8 cellular contexts compared by ENCODE assay signal in the genomic region with DNA sequence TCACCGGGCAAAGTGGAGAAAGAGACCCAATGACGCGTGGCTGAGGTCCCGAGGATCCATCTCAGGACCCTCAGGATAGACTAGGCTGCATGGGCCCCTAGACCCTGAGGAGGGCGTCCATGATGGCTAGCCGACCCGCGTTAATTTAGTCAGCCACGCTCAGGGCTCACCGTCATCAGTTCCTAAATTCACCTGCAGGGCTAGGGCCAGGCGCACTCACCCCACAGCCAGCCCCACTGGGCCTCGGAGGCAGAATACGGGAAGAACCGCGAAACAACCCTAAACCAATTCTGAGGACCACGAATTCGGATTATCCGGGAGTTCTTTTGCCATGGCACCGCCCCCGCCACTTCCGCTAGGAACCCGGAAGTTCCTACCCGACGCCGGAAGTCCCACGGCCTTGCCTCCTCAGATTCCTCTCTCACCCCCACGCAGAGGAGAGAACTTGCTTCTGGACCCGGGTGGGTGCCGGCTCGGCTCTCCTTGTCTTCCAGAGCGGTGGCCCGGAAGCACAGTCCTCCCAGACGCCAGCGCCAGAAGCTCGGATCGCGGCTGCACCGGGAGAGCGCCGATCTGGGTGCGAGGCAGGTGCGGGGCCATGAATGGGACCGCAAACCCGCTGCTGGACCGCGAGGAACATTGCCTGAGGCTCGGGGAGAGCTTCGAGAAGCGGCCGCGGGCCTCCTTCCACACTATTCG. TPM values are rescaled to one million over a fixed set of nuclear protein-coding genes. Genes with fewer than 3 reads are reported as not detected.
DNase-seq lines count a peak whose midpoint lies in the region; TF ChIP-seq lines count a peak whose summit lies in the region.

A gene (plus strand): TSS at position 417 of the 699 bp plus-strand sequence. CDS start 182 bp downstream, at position 599.
A gene with protein sequence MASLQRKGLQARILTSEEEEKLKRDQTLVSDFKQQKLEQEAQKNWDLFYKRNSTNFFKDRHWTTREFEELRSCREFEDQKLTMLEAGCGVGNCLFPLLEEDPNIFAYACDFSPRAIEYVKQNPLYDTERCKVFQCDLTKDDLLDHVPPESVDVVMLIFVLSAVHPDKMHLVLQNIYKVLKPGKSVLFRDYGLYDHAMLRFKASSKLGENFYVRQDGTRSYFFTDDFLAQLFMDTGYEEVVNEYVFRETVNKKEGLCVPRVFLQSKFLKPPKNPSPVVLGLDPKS (minus strand): TSS at position 363 of the 699 bp plus-strand sequence. CDS start 1,033 bp downstream, outside the sequence.

- peak; percentile 24 for TF ChIP-seq CTCF in Loucy (conservative IDR thresholded peaks at IDR 0.05; ENCODE audit: low read length)
- TF ChIP-seq CTCF in suprapubic skin (IDR thresholded peaks at IDR 0.05): peak in 1 of 2 donors; percentile 10

- DNase-seq in ELR (ENCODE audit: low read depth) (peak; percentile 85), H4 (ENCODE audit: low spot score) (peak; percentile 73), SK-MEL-5 (ENCODE audit: low read depth, low spot score) (peak; percentile 78), germinal center (ENCODE audit: low spot score) (peak; percentile 90), occipital lobe (lab: John Stamatoyannopoulos, UW) (peak; percentile 81), suprapubic skin (ENCODE audit: low spot score in 2 of 2) (peak; percentile 89 to 92)
- peak; percentile 90 for DNase-seq in activated naive CD4-positive, alpha-beta T cell treated with Interleukin-2 at 50 U/mL for 16 hours

- peak within 1 kb of the TSS; percentile 92 for H2AFZ ChIP-seq in Loucy (ENCODE audit: low read length)

- H3K9me2 ChIP-seq in Loucy (replicated peaks; ENCODE audit: low read depth, low read length): no peaks in the 10 kb centered on the region

- no peaks in the 10 kb centered on the region for H3F3A ChIP-seq in Loucy (ENCODE audit: low read depth)

- in situ Hi-C loops in SK-MEL-5 (cut with HindIII; ENCODE audit: low pct_unique_long_range_greater_than_20kb, low sequenced_read_pairs): no loop called here

- no peaks in the 10 kb centered on the region for H3K27me3 ChIP-seq in Loucy (ENCODE audit: insufficient read depth, low read length, poor library complexity, severe bottlenecking)
- H3K27me3 ChIP-seq in suprapubic skin: no peaks in the 10 kb centered on the region

- H3K9me3 ChIP-seq in Loucy (ENCODE audit: insufficient read depth, low read depth, low read length): no peaks in the 10 kb centered on the region
- no peaks in the 10 kb centered on the region for H3K9me3 ChIP-seq in suprapubic skin

- peak in 1 of 2 donors; percentile 44 for TF ChIP-seq POLR2A in suprapubic skin (IDR thresholded peaks at IDR 0.05)

- H3K36me3 ChIP-seq in Loucy (ENCODE audit: insufficient read depth, low read length) (no peaks in the 10 kb centered on the region; the same call in 1 of the 2 replicates), suprapubic skin (peaks cover 33% of the 10 kb centered on the region)

- H4K20me1 ChIP-seq in Loucy (ENCODE audit: insufficient read depth, low read length, poor library complexity, severe bottlenecking): peaks cover 26% of the 10 kb centered on the region

- H3K4me1 ChIP-seq in Loucy (ENCODE audit: insufficient read depth, low read length, poor library complexity, severe bottlenecking) (peaks cover 59% of the 10 kb centered on the region), suprapubic skin (peaks cover 40% of the 10 kb centered on the region)

- H3K79me2 ChIP-seq in Loucy (ENCODE audit: insufficient read depth, low read length): peaks cover 75% of the 10 kb centered on the region

- WGBS in suprapubic skin: 1% methylated on average over 16 of the region's 52 CpGs

- H3K4me2 ChIP-seq in Loucy (ENCODE audit: low read depth, low read length, poor library complexity, severe bottlenecking): peak within 1 kb of the TSS; percentile 88

- H3K9ac ChIP-seq in Loucy (ENCODE audit: low read depth, low read length, poor library complexity, severe bottlenecking): peak within 1 kb of the TSS; percentile 79

- H3K4me3 ChIP-seq in Loucy (ENCODE audit: low read length, poor library complexity, severe bottlenecking) (peak within 1 kb of the TSS; percentile 89), suprapubic skin (peak within 1 kb of the TSS; percentile 85)

- TF ChIP-seq EP300 in suprapubic skin (IDR thresholded peaks at IDR 0.05): no peak

- peak within 1 kb of the TSS; percentile 84 for H3K27ac ChIP-seq in suprapubic skin

RNA-seq across cellular contexts. Expression of the first gene that starts in this region (rescaled TPM):
- 13.1 and 15.8 TPM in 2 replicates for total RNA-seq in H4 (2014; rRNA removed; shearing (Covaris generic))
- 28.6 and 30.5 TPM in 2 replicates for total RNA-seq in SK-MEL-5 (2014; rRNA removed; shearing (Covaris generic))
- polyA plus RNA-seq in SK-MEL-5 (2015; cell fraction: cytosol; rRNA removed): 20.8 and 24.1 TPM in 2 replicates
- 16.4 and 22.7 TPM in 2 replicates for polyA plus RNA-seq in SK-MEL-5 (2015; cell fraction: nucleus; rRNA removed)
- 30.7 TPM for total RNA-seq in occipital lobe
- 10 to 100 TPM; 33.4 to 52.3 (median 42.7) TPM for total RNA-seq in suprapubic skin

RNA-seq across cellular contexts. Expression of the second gene that starts in this region (rescaled TPM):
- total RNA-seq in H4 (2014; rRNA removed; shearing (Covaris generic)): 26.8 and 34.0 TPM in 2 replicates
- total RNA-seq in SK-MEL-5 (2014; rRNA removed; shearing (Covaris generic)): 29.2 and 35.3 TPM in 2 replicates
- polyA plus RNA-seq in SK-MEL-5 (2015; cell fraction: cytosol; rRNA removed): 21.8 and 23.0 TPM in 2 replicates
- polyA plus RNA-seq in SK-MEL-5 (2015; cell fraction: nucleus; rRNA removed): 13.6 and 25.4 TPM in 2 replicates
- total RNA-seq in occipital lobe (89.2 TPM), suprapubic skin (10 to 100 TPM in 3 of 4 donors, 1 to 10 TPM in 1; 6.8 to 16.3 (median 12.0) TPM)

Comparison
In these comparisons a context has a peak if more than half of its experiments do, and no peak if none do; other contexts are left out.
1. Peak in every context shown above with its lines: DNase-seq, H3K4me3 ChIP-seq and H3K27ac ChIP-seq.